In genomic region chr19:43618921-43619261, GRCh38 we compare ENCODE assay signal across 1 cellular context.
TF ChIP-seq lines count a peak whose summit lies in the region.

No MANE protein-coding gene starts in this region.

TF ChIP-seq in K562, 482 proteins besides CTCF, POLR2A, EP300 and RAD21 (continued from another document and continues in another):
- TF ChIP-seq ZNF318 (IDR thresholded peaks at IDR 0.05; ENCODE audit: borderline replicate concordance in 1 of 2, low read depth in 1 of 2) = no peak
- no peak for TF ChIP-seq VEZF1 (CRISPR knock-in tag; IDR thresholded peaks at IDR 0.05)
- no peak for TF ChIP-seq ZBTB2 (IDR thresholded peaks at IDR 0.05)
- TF ChIP-seq ZNF444 (CRISPR knock-in tag; IDR thresholded peaks at IDR 0.05) = no peak
- TF ChIP-seq BRF1 (IDR thresholded peaks at IDR 0.05; ENCODE audit: borderline replicate concordance, extremely low read depth, insufficient read length) = no peak
- TF ChIP-seq MCM7 (IDR thresholded peaks at IDR 0.05) = no peak
- no peak for TF ChIP-seq HNRNPH1 (optimal IDR thresholded peaks at IDR 0.05; ENCODE audit: low read depth, low read length)
- TF ChIP-seq CTBP1 (IDR thresholded peaks at IDR 0.05; ENCODE audit: borderline replicate concordance) = no peak
- TF ChIP-seq GTF2A2 (tag; IDR thresholded peaks at IDR 0.05) = no peak
- TF ChIP-seq KLF1 (tag; IDR thresholded peaks at IDR 0.05) = 0 out of 2 replicates have a peak, but pooled peaks have one; percentile 32
- no peak for TF ChIP-seq PHB2 (IDR thresholded peaks at IDR 0.05; ENCODE audit: low read depth)
- no peak for TF ChIP-seq POLR2G (IDR thresholded peaks at IDR 0.05; ENCODE audit: low read depth, low read length)
- 0 out of 2 replicates have a peak, but pooled peaks have one; percentile 42 for TF ChIP-seq NCOA1 (IDR thresholded peaks at IDR 0.05; ENCODE audit: low read depth)
- TF ChIP-seq STAT5A (IDR thresholded peaks at IDR 0.05; ENCODE audit: borderline replicate concordance, low read length) = no peak
- no peak for TF ChIP-seq XRCC4 (IDR thresholded peaks at IDR 0.05; ENCODE audit: extremely low read depth, insufficient read depth, insufficient read length)
- TF ChIP-seq SOX6 (IDR thresholded peaks at IDR 0.05) = peak; percentile 45; the same call in 1 of the 2 replicates
- no peak for TF ChIP-seq NR2C1 (IDR thresholded peaks at IDR 0.05)
- TF ChIP-seq NR2C1 (tag; IDR thresholded peaks at IDR 0.05) = no peak; the same call in 1 of the 2 replicates
- no peak for TF ChIP-seq ZKSCAN3 (CRISPR knock-in tag; IDR thresholded peaks at IDR 0.05)
- TF ChIP-seq TAF9B (IDR thresholded peaks at IDR 0.05; ENCODE audit: partially characterized antibody) = peak; percentile 62
- TF ChIP-seq ZBTB40 (IDR thresholded peaks at IDR 0.05) = peak; percentile 27; the same call in 1 of the 2 replicates
- no peak for TF ChIP-seq ZBTB40 (CRISPR knock-in tag; IDR thresholded peaks at IDR 0.05)
- TF ChIP-seq ZNF316 (IDR thresholded peaks at IDR 0.05) = no peak
- TF ChIP-seq ZNF785 (CRISPR knock-in tag; IDR thresholded peaks at IDR 0.05) = no peak
- TF ChIP-seq MYBL2 (IDR thresholded peaks at IDR 0.05; ENCODE audit: low read depth) = no peak
- no peak for TF ChIP-seq MYBL2 (CRISPR knock-in tag; IDR thresholded peaks at IDR 0.05; ENCODE audit: borderline replicate concordance)
- peak; percentile 56; the same call in 1 of the 2 replicates for TF ChIP-seq DIDO1 (tag; IDR thresholded peaks at IDR 0.05; ENCODE audit: low read depth)
- no peak for TF ChIP-seq NCOR1 (IDR thresholded peaks at IDR 0.05)
- TF ChIP-seq FOXO4 (CRISPR knock-in tag; IDR thresholded peaks at IDR 0.05) = no peak
- TF ChIP-seq SMARCC2 (IDR thresholded peaks at IDR 0.05; ENCODE audit: low read depth) = no peak
- TF ChIP-seq RUNX1 (IDR thresholded peaks at IDR 0.05; ENCODE audit: low read depth) = no peak
- no peak for TF ChIP-seq ZNF280A (IDR thresholded peaks at IDR 0.05; ENCODE audit: low read depth, partially characterized antibody)
- TF ChIP-seq ZNF780A (CRISPR knock-in tag; IDR thresholded peaks at IDR 0.05) = no peak
